1 cellular context compared by ENCODE assay signal in the genomic region with DNA sequence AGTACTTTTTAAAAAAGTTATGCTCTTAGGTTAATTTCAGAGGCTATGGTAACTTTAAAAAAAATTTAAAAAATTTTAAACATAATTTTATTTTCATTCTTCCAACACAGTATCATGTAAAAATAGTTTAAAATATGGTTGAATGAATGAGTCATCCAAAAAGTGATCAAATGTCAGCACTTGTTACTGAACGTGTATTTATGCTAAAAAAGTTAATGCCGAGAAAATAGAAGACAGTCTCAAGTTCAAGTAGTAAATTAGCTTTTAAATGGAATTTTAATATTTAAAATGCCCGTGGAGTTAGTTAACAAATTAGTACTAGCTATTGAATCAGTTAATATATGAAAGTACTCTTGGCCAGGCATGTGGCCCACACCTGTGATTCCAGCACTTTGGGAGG.
TF ChIP-seq lines count a peak whose summit lies in the region.

No MANE protein-coding gene starts in this region.

TF ChIP-seq in HepG2, 621 proteins besides CTCF, POLR2A, EP300 and RAD21:
- TF ChIP-seq, protein P1, sequence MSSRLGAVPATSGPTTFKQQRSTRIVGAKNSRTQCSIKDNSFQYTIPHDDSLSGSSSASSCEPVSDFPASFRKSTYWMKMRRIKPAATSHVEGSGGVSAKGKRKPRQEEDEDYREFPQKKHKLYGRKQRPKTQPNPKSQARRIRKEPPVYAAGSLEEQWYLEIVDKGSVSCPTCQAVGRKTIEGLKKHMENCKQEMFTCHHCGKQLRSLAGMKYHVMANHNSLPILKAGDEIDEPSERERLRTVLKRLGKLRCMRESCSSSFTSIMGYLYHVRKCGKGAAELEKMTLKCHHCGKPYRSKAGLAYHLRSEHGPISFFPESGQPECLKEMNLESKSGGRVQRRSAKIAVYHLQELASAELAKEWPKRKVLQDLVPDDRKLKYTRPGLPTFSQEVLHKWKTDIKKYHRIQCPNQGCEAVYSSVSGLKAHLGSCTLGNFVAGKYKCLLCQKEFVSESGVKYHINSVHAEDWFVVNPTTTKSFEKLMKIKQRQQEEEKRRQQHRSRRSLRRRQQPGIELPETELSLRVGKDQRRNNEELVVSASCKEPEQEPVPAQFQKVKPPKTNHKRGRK (CRISPR knock-in tag; IDR thresholded peaks at IDR 0.05) = no peak
- TF ChIP-seq GATAD2A (CRISPR knock-in tag; IDR thresholded peaks at IDR 0.05) = no peak
- TF ChIP-seq, protein P2, sequence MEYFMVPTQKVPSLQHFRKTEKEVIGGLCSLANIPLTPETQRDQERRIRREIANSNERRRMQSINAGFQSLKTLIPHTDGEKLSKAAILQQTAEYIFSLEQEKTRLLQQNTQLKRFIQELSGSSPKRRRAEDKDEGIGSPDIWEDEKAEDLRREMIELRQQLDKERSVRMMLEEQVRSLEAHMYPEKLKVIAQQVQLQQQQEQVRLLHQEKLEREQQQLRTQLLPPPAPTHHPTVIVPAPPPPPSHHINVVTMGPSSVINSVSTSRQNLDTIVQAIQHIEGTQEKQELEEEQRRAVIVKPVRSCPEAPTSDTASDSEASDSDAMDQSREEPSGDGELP (IDR thresholded peaks at IDR 0.05; ENCODE audit: borderline replicate concordance, low read depth) = no peak
- TF ChIP-seq, protein P3, sequence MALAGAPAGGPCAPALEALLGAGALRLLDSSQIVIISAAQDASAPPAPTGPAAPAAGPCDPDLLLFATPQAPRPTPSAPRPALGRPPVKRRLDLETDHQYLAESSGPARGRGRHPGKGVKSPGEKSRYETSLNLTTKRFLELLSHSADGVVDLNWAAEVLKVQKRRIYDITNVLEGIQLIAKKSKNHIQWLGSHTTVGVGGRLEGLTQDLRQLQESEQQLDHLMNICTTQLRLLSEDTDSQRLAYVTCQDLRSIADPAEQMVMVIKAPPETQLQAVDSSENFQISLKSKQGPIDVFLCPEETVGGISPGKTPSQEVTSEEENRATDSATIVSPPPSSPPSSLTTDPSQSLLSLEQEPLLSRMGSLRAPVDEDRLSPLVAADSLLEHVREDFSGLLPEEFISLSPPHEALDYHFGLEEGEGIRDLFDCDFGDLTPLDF (CRISPR knock-in tag; IDR thresholded peaks at IDR 0.05) = no peak
- TF ChIP-seq TBX3 (IDR thresholded peaks at IDR 0.05; ENCODE audit: borderline replicate concordance) = no peak
- TF ChIP-seq ZFP1 (CRISPR knock-in tag; IDR thresholded peaks at IDR 0.05) = no peak
- TF ChIP-seq ATM (IDR thresholded peaks at IDR 0.05; ENCODE audit: borderline replicate concordance) = no peak
- TF ChIP-seq NFYB (CRISPR knock-in tag; IDR thresholded peaks at IDR 0.05) = no peak
TF ChIP-seq in HepG2: peak in this region for 0.
